ENCODE assay signal across 8 cellular contexts in the genomic region with DNA sequence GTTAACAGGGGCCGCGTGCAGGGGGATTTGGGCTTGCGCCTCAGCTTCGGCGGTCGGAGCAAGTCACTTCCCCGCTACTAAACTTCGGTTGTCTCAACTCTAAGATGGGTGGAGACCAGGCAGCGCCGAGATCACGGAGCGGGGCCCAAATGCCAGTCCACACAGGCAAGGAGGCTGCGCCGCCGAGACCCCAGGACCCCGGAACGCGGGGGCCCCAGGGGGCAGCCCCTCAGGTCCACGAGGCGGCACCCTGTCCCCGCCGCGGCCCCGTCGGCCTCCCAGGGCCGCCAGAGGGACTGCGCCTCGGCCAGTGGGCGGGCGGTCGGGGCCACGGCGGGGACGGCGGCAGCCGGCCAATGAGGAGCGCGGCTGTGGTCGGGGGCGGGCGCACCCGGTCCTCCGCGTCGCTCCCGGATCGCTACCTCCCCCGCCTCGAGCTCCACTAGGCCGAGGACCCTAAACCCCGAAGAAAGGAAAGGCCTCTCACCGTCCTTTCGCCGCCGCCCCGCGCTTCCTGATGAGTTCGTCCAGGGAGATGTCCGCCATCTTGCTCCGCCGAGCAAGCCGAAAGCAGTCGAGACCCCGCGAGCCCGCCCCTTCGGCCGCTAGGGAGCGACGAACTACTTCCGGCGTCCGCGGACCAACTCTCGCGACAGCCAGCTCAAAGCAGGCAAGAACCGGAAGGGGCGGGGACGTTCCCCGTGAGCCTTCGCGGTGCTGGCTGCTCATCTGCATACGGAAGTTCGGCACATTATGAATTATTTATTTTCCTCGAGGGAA. TPM values are rescaled to one million over a fixed set of nuclear protein-coding genes. Genes with fewer than 3 reads are reported as not detected.
DNase-seq lines count a peak whose midpoint lies in the region; ATAC-seq and TF ChIP-seq lines count a peak whose summit lies in the region.

Gene POLDIP3, minus strand, starts transcription at position 572 of the 780 bp plus-strand sequence. Its CDS starts 26 bp downstream, at position 546.

- no peaks in the 10 kb centered on the region for H3K27me3 Mint-ChIP-seq in activated CD4-positive, alpha-beta T cell treated with anti-CD3 and anti-CD28 coated beads, Interleukin-2, amount 10 ng/mL, durations not matched to agents 24 days and 14 days

- intact Hi-C loops in activated CD4-positive, alpha-beta T cell treated with anti-CD3 and anti-CD28 coated beads, Interleukin-2, amount 10 ng/mL, durations not matched to agents 24 days and 14 days (cut with micrococcal nuclease), result loop anchor here (1.0 to 5.0 kb wide), 5 partner anchors 32 to 528 kb away; partner anchors contain the start of genes CYB5R3, MCAT, NDUFA6 and SERHL2

- ATAC-seq in GM19328 (IDR thresholded peaks at IDR 0.05; ENCODE audit: unreplicated experiment) (peak; percentile 71), HG03520 (IDR thresholded peaks at IDR 0.05; ENCODE audit: unreplicated experiment) (peak; percentile 72)

- H3K36me3 Mint-ChIP-seq in activated CD4-positive, alpha-beta T cell treated with anti-CD3 and anti-CD28 coated beads, Interleukin-2, amount 10 ng/mL, durations not matched to agents 24 days and 14 days (ENCODE audit: low read depth), result peaks cover 29% of the 10 kb centered on the region

- peak within 1 kb of the TSS; percentile 91 for H3K4me3 Mint-ChIP-seq in activated CD4-positive, alpha-beta T cell treated with anti-CD3 and anti-CD28 coated beads, Interleukin-2, amount 10 ng/mL, durations not matched to agents 24 days and 14 days

- TF ChIP-seq CTCF in C4-2B (conservative IDR thresholded peaks at IDR 0.05) (no peak; the same call in 1 of the 2 replicates), coronary artery (IDR thresholded peaks at IDR 0.05) (peak; percentile 12)

- peaks cover 47% of the 10 kb centered on the region for H3K4me1 Mint-ChIP-seq in activated CD4-positive, alpha-beta T cell treated with anti-CD3 and anti-CD28 coated beads, Interleukin-2, amount 10 ng/mL, durations not matched to agents 24 days and 14 days

- DNase-seq in NCI-H526 treated with DMSO at 0.1 percent for 48 hours (lab: John Stamatoyannopoulos, UW) (peak; percentile 89), coronary artery (ENCODE audit: low spot score) (peak; percentile 100), left kidney (ENCODE audit: low read depth, low spot score) (peak; percentile 99)
- peak; percentile 99 for DNase-seq in activated CD4-positive, alpha-beta T cell treated with anti-CD3 and anti-CD28 coated beads, Interleukin-2, amount 10 ng/mL, durations not matched to agents 24 days and 14 days
- DNase-seq in stimulated activated CD4-positive, alpha-beta T cell treated with anti-CD3 and anti-CD28 coated beads, Interleukin-2, amount 100 ng/mL, for 24 hours, result peak; percentile 99

- no peaks in the 10 kb centered on the region for H3K9me3 Mint-ChIP-seq in activated CD4-positive, alpha-beta T cell treated with anti-CD3 and anti-CD28 coated beads, Interleukin-2, amount 10 ng/mL, durations not matched to agents 24 days and 14 days

- peak within 1 kb of the TSS; percentile 95 for H3K27ac ChIP-seq in C4-2B
- peak within 1 kb of the TSS; percentile 94 to 99 for H3K27ac ChIP-seq in coronary artery

- peak within 1 kb of the TSS; percentile 99 for H3K27ac Mint-ChIP-seq in activated CD4-positive, alpha-beta T cell treated with anti-CD3 and anti-CD28 coated beads, Interleukin-2, amount 10 ng/mL, durations not matched to agents 24 days and 14 days

- peak within 1 kb of the TSS; percentile 83 for H3K4me3 ChIP-seq in coronary artery

RNA-seq across cellular contexts. Expression of gene POLDIP3, which starts in this region (rescaled TPM):
- 75.4 and 85.3 TPM in 2 replicates for total RNA-seq in activated CD4-positive, alpha-beta T cell treated with anti-CD3 and anti-CD28 coated beads, Interleukin-2, amount 10 ng/mL, durations not matched to agents 24 days and 14 days

Comparison
In these comparisons a context has a peak if more than half of its experiments do, and no peak if none do; other contexts are left out.
1. Peak in every context shown above with its lines: DNase-seq, ATAC-seq, H3K4me3 ChIP-seq and H3K27ac ChIP-seq.